In genomic region chr5:61653802-61654580, GRCh38 we compare ENCODE assay signal across 16 cellular contexts.
"Had no signal": no experiment of that assay in that cellular context is flagged by ENCODE, and none has a peak within 500 bp of the region (broad histone marks: within the 10 kb centered on the region; RNA-seq: fewer than 3 reads in every experiment).

No MANE protein-coding gene starts in this region.

- H3K9me3 ChIP-seq: gastrocnemius medialis, ovary had no signal

- H3K36me3 Mint-ChIP-seq: activated naive CD4-positive, alpha-beta T cell treated with anti-CD3 and anti-CD28 coated beads, Interleukin-2, amount 50 U/mL, for 72 hours; mesothelial cell of epicardium; stimulated activated memory B cell treated with anti-CD40 and anti-IgM and Interleukin-4, amounts not matched to agents 10 μg/mL and 1 μg/mL and 100 μg/mL, for 72 hours had no signal

- H3K4me1 Mint-ChIP-seq: activated CD4-positive, alpha-beta memory T cell treated with anti-CD3 and anti-CD28 coated beads, Interleukin-2, amount 10 ng/mL, durations not matched to agents 7 days and 5 days; activated CD4-positive, alpha-beta T cell treated with anti-CD3 and anti-CD28 coated beads for 36 hours; stimulated activated memory B cell treated with anti-CD40 and anti-IgM and Interleukin-4, amounts not matched to agents 10 μg/mL and 1 μg/mL and 100 μg/mL, for 72 hours had no signal

- ATAC-seq: activated CD4-positive, alpha-beta T cell treated with anti-CD3 and anti-CD28 coated beads for 36 hours; activated naive CD4-positive, alpha-beta T cell treated with anti-CD3 and anti-CD28 coated beads, Interleukin-2, amount 50 U/mL, for 72 hours; gastrocnemius medialis; stimulated activated memory B cell treated with anti-CD40 and anti-IgM and Interleukin-4, amounts not matched to agents 10 μg/mL and 1 μg/mL and 100 μg/mL, for 72 hours had no signal

- H3K9me3 Mint-ChIP-seq: activated CD4-positive, alpha-beta memory T cell treated with anti-CD3 and anti-CD28 coated beads, Interleukin-2, amount 10 ng/mL, durations not matched to agents 7 days and 5 days; activated naive CD4-positive, alpha-beta T cell treated with anti-CD3 and anti-CD28 coated beads, Interleukin-2, amount 50 U/mL, for 72 hours; mesothelial cell of epicardium; stimulated activated memory B cell treated with anti-CD40 and anti-IgM and Interleukin-4, amounts not matched to agents 10 μg/mL and 1 μg/mL and 100 μg/mL, for 72 hours; T-helper 1 cell treated with Interleukin-12 subunit alpha and Interleukin-12 subunit beta and Interleukin-4 antibody, amounts not matched to agents 30 μg/mL and 1 μg/mL, for 36 hours had no signal

- H3K4me3 ChIP-seq: gastrocnemius medialis, lung, ovary had no signal

- H3K27me3 ChIP-seq: gastrocnemius medialis, ovary had no signal

- H3K36me3 ChIP-seq: gastrocnemius medialis, ovary had no signal

- H3K27ac Mint-ChIP-seq: activated CD4-positive, alpha-beta memory T cell treated with anti-CD3 and anti-CD28 coated beads, Interleukin-2, amount 10 ng/mL, durations not matched to agents 7 days and 5 days; activated CD4-positive, alpha-beta T cell treated with anti-CD3 and anti-CD28 coated beads for 36 hours; activated naive CD4-positive, alpha-beta T cell treated with anti-CD3 and anti-CD28 coated beads, Interleukin-2, amount 50 U/mL, for 72 hours; stimulated activated memory B cell treated with anti-CD40 and anti-IgM and Interleukin-4, amounts not matched to agents 10 μg/mL and 1 μg/mL and 100 μg/mL, for 72 hours; T-helper 1 cell treated with Interleukin-12 subunit alpha and Interleukin-12 subunit beta and Interleukin-4 antibody, amounts not matched to agents 30 μg/mL and 1 μg/mL, for 36 hours had no signal

- DNase-seq: activated CD4-positive, alpha-beta memory T cell treated with anti-CD3 and anti-CD28 coated beads, Interleukin-2, amount 10 ng/mL, durations not matched to agents 7 days and 5 days; activated CD4-positive, alpha-beta T cell treated with anti-CD3 and anti-CD28 coated beads for 36 hours; activated gamma-delta T cell; activated T-cell treated with anti-CD3 and anti-CD28 coated beads, Interleukin-2, amount 50 U/mL, for 48 hours; amniotic stem cell; central memory CD4-positive, alpha-beta T cell; cortex of kidney; effector CD4-positive, alpha-beta T cell; gastrocnemius medialis; ovary had no signal

- H3K27ac ChIP-seq: epithelial cell of prostate, gastrocnemius medialis, ovary had no signal

- H3K4me3 Mint-ChIP-seq: activated CD4-positive, alpha-beta memory T cell treated with anti-CD3 and anti-CD28 coated beads, Interleukin-2, amount 10 ng/mL, durations not matched to agents 7 days and 5 days; activated CD4-positive, alpha-beta T cell treated with anti-CD3 and anti-CD28 coated beads for 36 hours; mesothelial cell of epicardium; stimulated activated memory B cell treated with anti-CD40 and anti-IgM and Interleukin-4, amounts not matched to agents 10 μg/mL and 1 μg/mL and 100 μg/mL, for 72 hours; T-helper 1 cell treated with Interleukin-12 subunit alpha and Interleukin-12 subunit beta and Interleukin-4 antibody, amounts not matched to agents 30 μg/mL and 1 μg/mL, for 36 hours had no signal
